In genomic region chr21:24395320-24395933, GRCh38 we compare ENCODE assay signal across 1 cellular context.
TF ChIP-seq lines count a peak whose summit lies in the region.

No MANE protein-coding gene starts in this region.

TF ChIP-seq in GM23338, 12 proteins besides CTCF, POLR2A, EP300 and RAD21 (continued from another document):
- TF ChIP-seq ZNF462 (CRISPR knock-in tag; IDR thresholded peaks at IDR 0.05): no peak
- no peak for TF ChIP-seq STAT1 (IDR thresholded peaks at IDR 0.05; ENCODE audit: unreplicated experiment)
TF ChIP-seq in GM23338: peak in this region for 0.
